ENCODE assay signal across 1 cellular context in genomic region chr2:199646439-199646838, GRCh38.
TF ChIP-seq lines count a peak whose summit lies in the region.

No MANE protein-coding gene starts in this region.

TF ChIP-seq in GM12878, 131 proteins besides CTCF, POLR2A, EP300 and RAD21 (continued from another document and continues in another):
- TF ChIP-seq BCL3 (IDR thresholded peaks at IDR 0.05; ENCODE audit: borderline replicate concordance, insufficient read depth, low read depth, low read length, poor library complexity, severe bottlenecking) = no peak
- no peak for TF ChIP-seq MAX (IDR thresholded peaks at IDR 0.05; ENCODE audit: low read depth, low read length)
- peak; percentile 83 for TF ChIP-seq RUNX3 (IDR thresholded peaks at IDR 0.05; ENCODE audit: low read length)
- no peak for TF ChIP-seq POLR2AphosphoS2 (IDR thresholded peaks at IDR 0.05; ENCODE audit: low read depth, low read length)
- TF ChIP-seq POU2F2 (IDR thresholded peaks at IDR 0.05; ENCODE audit: borderline replicate concordance, low read depth, low read length) = no peak
- TF ChIP-seq ZNF24 (IDR thresholded peaks at IDR 0.05) = no peak
- TF ChIP-seq ZZZ3 (IDR thresholded peaks at IDR 0.05; ENCODE audit: control insufficient read depth, insufficient read length, low read depth) = no peak
- TF ChIP-seq CHD4 (IDR thresholded peaks at IDR 0.05) = no peak
- TF ChIP-seq CEBPZ (IDR thresholded peaks at IDR 0.05; ENCODE audit: low read depth, low read length) = no peak
- TF ChIP-seq SP1 (IDR thresholded peaks at IDR 0.05; ENCODE audit: low read depth, low read length) = no peak
- no peak for TF ChIP-seq RELB (IDR thresholded peaks at IDR 0.05; ENCODE audit: low read depth)
- TF ChIP-seq NRF1 (conservative IDR thresholded peaks at IDR 0.05; ENCODE audit: low read depth, low read length) = no peak
- TF ChIP-seq ZSCAN29 (IDR thresholded peaks at IDR 0.05) = no peak
- TF ChIP-seq E2F8 (IDR thresholded peaks at IDR 0.05; ENCODE audit: low read depth, partially characterized antibody) = no peak
- 0 out of 3 replicates have a peak, but pooled peaks of 1 of the 2 experiments have one; percentile 50 for TF ChIP-seq EGR1 (IDR thresholded peaks at IDR 0.05; ENCODE audit: borderline replicate concordance in 1 of 2, low read depth in 2 of 2, low read length in 2 of 2)
- no peak for TF ChIP-seq BMI1 (IDR thresholded peaks at IDR 0.05; ENCODE audit: borderline replicate concordance)
- TF ChIP-seq WRNIP1 (IDR thresholded peaks at IDR 0.05; ENCODE audit: borderline replicate concordance, low read depth, low read length) = no peak
- no peak for TF ChIP-seq USF1 (IDR thresholded peaks at IDR 0.05; ENCODE audit: borderline replicate concordance, extremely low read length, insufficient read depth, low read depth, low read length)
- peak; percentile 82 for TF ChIP-seq MEF2B (IDR thresholded peaks at IDR 0.05; ENCODE audit: partially characterized antibody, poor library complexity, severe bottlenecking)
- TF ChIP-seq RELA (IDR thresholded peaks at IDR 0.05; ENCODE audit: borderline replicate concordance, partially characterized antibody) = peak; percentile 56
- no peak for TF ChIP-seq PAX8 (IDR thresholded peaks at IDR 0.05)
- no peak for TF ChIP-seq SMARCA5 (IDR thresholded peaks at IDR 0.05)
- TF ChIP-seq CUX1 (IDR thresholded peaks at IDR 0.05; ENCODE audit: insufficient replicate concordance, low read depth, low read length) = no peak
- TF ChIP-seq TARDBP (IDR thresholded peaks at IDR 0.05; ENCODE audit: borderline replicate concordance) = no peak
- no peak for TF ChIP-seq KLF5 (IDR thresholded peaks at IDR 0.05; ENCODE audit: partially characterized antibody)
- TF ChIP-seq PAX5 (IDR thresholded peaks at IDR 0.05; ENCODE audit: borderline replicate concordance, low read depth, low read length) = peak; percentile 31; the same call in 1 of the 2 replicates
- TF ChIP-seq ZNF592 (IDR thresholded peaks at IDR 0.05) = no peak
- TF ChIP-seq BCLAF1 (IDR thresholded peaks at IDR 0.05) = no peak
